In genomic region chr2:20661028-20661980, GRCh38 we compare ENCODE assay signal across 1 cellular context.
TF ChIP-seq lines count a peak whose summit lies in the region.

No MANE protein-coding gene starts in this region.

TF ChIP-seq in K562, 482 proteins besides CTCF, POLR2A, EP300 and RAD21 (continued from another document and continues in another):
- TF ChIP-seq, protein P1, sequence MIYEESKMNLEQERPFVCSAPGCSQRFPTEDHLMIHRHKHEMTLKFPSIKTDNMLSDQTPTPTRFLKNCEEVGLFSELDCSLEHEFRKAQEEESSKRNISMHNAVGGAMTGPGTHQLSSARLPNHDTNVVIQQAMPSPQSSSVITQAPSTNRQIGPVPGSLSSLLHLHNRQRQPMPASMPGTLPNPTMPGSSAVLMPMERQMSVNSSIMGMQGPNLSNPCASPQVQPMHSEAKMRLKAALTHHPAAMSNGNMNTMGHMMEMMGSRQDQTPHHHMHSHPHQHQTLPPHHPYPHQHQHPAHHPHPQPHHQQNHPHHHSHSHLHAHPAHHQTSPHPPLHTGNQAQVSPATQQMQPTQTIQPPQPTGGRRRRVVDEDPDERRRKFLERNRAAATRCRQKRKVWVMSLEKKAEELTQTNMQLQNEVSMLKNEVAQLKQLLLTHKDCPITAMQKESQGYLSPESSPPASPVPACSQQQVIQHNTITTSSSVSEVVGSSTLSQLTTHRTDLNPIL (CRISPR knock-in tag; IDR thresholded peaks at IDR 0.05) = no peak
- TF ChIP-seq ZNF707 (CRISPR knock-in tag; conservative IDR thresholded peaks at IDR 0.05) (no peak), CSDE1 (IDR thresholded peaks at IDR 0.05) (no peak), POLR2AphosphoS5 (IDR thresholded peaks at IDR 0.05; ENCODE audit: control insufficient read depth, insufficient read depth, low read depth, low read length) (no peak), ZNF23 (CRISPR knock-in tag; IDR thresholded peaks at IDR 0.05) (no peak), ARID3A (IDR thresholded peaks at IDR 0.05; ENCODE audit: borderline replicate concordance, low read depth, low read length) (no peak), BCOR (IDR thresholded peaks at IDR 0.05) (0 out of 2 replicates have a peak, but pooled peaks have one; percentile 47), NFIX (CRISPR knock-in tag; IDR thresholded peaks at IDR 0.05; ENCODE audit: low read depth) (no peak), RB1 (IDR thresholded peaks at IDR 0.05; ENCODE audit: low read depth) (peak; percentile 80; the same call in 1 of the 2 replicates), CBFA2T2 (conservative IDR thresholded peaks at IDR 0.05) (no peak), EHMT2 (IDR thresholded peaks at IDR 0.05) (no peak), SNAPC5 (CRISPR knock-in tag; IDR thresholded peaks at IDR 0.05) (no peak), AFF1 (IDR thresholded peaks at IDR 0.05; ENCODE audit: low read depth in 1 of 2, partially characterized antibody in 2 of 2) (no peak), ZNF764 (CRISPR knock-in tag; IDR thresholded peaks at IDR 0.05; ENCODE audit: low read depth) (no peak), ERF (CRISPR knock-in tag; IDR thresholded peaks at IDR 0.05) (no peak), ZBTB5 (IDR thresholded peaks at IDR 0.05) (no peak), NELFE (IDR thresholded peaks at IDR 0.05; ENCODE audit: insufficient read depth, insufficient read length) (no peak), LEF1 (IDR thresholded peaks at IDR 0.05) (no peak), KDM1A (IDR thresholded peaks at IDR 0.05) (peak in 1 of 2 experiments; percentile 35; a peak in 1 of 4 replicates), RBM17 (IDR thresholded peaks at IDR 0.05; ENCODE audit: borderline replicate concordance, low read depth, low read length) (no peak), ZNF165 (CRISPR knock-in tag; IDR thresholded peaks at IDR 0.05; ENCODE audit: borderline replicate concordance) (no peak), POU5F1 (IDR thresholded peaks at IDR 0.05; ENCODE audit: borderline replicate concordance, low read depth, low read length, partially characterized antibody) (no peak), CC2D1A (IDR thresholded peaks at IDR 0.05) (peak; percentile 58; the same call in 1 of the 2 replicates), SMAD4 (CRISPR knock-in tag; conservative IDR thresholded peaks at IDR 0.05) (no peak), ARNT (IDR thresholded peaks at IDR 0.05) (no peak), ZBTB43 (CRISPR knock-in tag; IDR thresholded peaks at IDR 0.05) (no peak), SMARCB1 (IDR thresholded peaks at IDR 0.05; ENCODE audit: insufficient read length, low read depth) (no peak), ZBED1 (IDR thresholded peaks at IDR 0.05) (no peak), CHD2 (IDR thresholded peaks at IDR 0.05; ENCODE audit: low read depth, low read length) (no peak), TEAD1 (CRISPR knock-in tag; IDR thresholded peaks at IDR 0.05) (no peak), ZNF140 (CRISPR knock-in tag; IDR thresholded peaks at IDR 0.05) (no peak), DACH1 (IDR thresholded peaks at IDR 0.05; ENCODE audit: partially characterized antibody) (no peak), NR1H2 (CRISPR knock-in tag; IDR thresholded peaks at IDR 0.05) (no peak)
- TF ChIP-seq, protein P2, sequence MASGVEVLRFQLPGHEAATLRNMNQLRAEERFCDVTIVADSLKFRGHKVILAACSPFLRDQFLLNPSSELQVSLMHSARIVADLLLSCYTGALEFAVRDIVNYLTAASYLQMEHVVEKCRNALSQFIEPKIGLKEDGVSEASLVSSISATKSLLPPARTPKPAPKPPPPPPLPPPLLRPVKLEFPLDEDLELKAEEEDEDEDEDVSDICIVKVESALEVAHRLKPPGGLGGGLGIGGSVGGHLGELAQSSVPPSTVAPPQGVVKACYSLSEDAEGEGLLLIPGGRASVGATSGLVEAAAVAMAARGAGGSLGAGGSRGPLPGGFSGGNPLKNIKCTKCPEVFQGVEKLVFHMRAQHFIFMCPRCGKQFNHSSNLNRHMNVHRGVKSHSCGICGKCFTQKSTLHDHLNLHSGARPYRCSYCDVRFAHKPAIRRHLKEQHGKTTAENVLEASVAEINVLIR (CRISPR knock-in tag; IDR thresholded peaks at IDR 0.05) = no peak
- TF ChIP-seq, protein P3, sequence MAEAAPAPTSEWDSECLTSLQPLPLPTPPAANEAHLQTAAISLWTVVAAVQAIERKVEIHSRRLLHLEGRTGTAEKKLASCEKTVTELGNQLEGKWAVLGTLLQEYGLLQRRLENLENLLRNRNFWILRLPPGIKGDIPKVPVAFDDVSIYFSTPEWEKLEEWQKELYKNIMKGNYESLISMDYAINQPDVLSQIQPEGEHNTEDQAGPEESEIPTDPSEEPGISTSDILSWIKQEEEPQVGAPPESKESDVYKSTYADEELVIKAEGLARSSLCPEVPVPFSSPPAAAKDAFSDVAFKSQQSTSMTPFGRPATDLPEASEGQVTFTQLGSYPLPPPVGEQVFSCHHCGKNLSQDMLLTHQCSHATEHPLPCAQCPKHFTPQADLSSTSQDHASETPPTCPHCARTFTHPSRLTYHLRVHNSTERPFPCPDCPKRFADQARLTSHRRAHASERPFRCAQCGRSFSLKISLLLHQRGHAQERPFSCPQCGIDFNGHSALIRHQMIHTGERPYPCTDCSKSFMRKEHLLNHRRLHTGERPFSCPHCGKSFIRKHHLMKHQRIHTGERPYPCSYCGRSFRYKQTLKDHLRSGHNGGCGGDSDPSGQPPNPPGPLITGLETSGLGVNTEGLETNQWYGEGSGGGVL (CRISPR knock-in tag; IDR thresholded peaks at IDR 0.05) = no peak
- TF ChIP-seq, protein P4, sequence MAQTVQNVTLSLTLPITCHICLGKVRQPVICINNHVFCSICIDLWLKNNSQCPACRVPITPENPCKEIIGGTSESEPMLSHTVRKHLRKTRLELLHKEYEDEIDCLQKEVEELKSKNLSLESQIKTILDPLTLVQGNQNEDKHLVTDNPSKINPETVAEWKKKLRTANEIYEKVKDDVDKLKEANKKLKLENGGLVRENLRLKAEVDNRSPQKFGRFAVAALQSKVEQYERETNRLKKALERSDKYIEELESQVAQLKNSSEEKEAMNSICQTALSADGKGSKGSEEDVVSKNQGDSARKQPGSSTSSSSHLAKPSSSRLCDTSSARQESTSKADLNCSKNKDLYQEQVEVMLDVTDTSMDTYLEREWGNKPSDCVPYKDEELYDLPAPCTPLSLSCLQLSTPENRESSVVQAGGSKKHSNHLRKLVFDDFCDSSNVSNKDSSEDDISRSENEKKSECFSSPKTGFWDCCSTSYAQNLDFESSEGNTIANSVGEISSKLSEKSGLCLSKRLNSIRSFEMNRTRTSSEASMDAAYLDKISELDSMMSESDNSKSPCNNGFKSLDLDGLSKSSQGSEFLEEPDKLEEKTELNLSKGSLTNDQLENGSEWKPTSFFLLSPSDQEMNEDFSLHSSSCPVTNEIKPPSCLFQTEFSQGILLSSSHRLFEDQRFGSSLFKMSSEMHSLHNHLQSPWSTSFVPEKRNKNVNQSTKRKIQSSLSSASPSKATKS (CRISPR knock-in tag; IDR thresholded peaks at IDR 0.05) = no peak
- TF ChIP-seq, protein P5, sequence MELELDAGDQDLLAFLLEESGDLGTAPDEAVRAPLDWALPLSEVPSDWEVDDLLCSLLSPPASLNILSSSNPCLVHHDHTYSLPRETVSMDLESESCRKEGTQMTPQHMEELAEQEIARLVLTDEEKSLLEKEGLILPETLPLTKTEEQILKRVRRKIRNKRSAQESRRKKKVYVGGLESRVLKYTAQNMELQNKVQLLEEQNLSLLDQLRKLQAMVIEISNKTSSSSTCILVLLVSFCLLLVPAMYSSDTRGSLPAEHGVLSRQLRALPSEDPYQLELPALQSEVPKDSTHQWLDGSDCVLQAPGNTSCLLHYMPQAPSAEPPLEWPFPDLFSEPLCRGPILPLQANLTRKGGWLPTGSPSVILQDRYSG (tag; conservative IDR thresholded peaks at IDR 0.05; ENCODE audit: low read depth) = no peak
